In genomic region chr12:57192920-57193319, GRCh38 we compare ENCODE assay signal across 17 cellular contexts. TPM values are rescaled to one million over a fixed set of nuclear protein-coding genes. Genes with fewer than 3 reads are reported as not detected.
DNase-seq lines count a peak whose midpoint lies in the region; TF ChIP-seq lines count a peak whose summit lies in the region.
"Had no signal": no experiment of that assay in that cellular context is flagged by ENCODE, and none has a peak within 500 bp of the region (broad histone marks: within the 10 kb centered on the region; RNA-seq: fewer than 3 reads in every experiment).

No MANE protein-coding gene starts in this region.

- POLR2A ChIA-PET in RWPE1 (lab: Yijun Ruan, JAX; ENCODE audit: low non-redundant PET): no interaction called here

- no peaks in the 10 kb centered on the region for H3K27me3 ChIP-seq in osteoblast (ENCODE audit: insufficient read depth, low read length)
- H3K27me3 ChIP-seq: BLaER1 treated with 17β-estradiol and CSF1 and Interleukin-3, amounts not matched to agents 10 nM and 100 nM had no signal

- no peak overlapping the region for H3K4me3 ChIP-seq in fibroblast of mammary gland (ENCODE audit: control insufficient read depth, low read depth, low read length)
- H3K4me3 ChIP-seq in osteoblast (ENCODE audit: insufficient read depth, low read length): no peak overlapping the region
- H3K4me3 ChIP-seq: BLaER1 treated with 17β-estradiol and CSF1 and Interleukin-3, amounts not matched to agents 10 nM and 100 nM; GM23338 had no signal

- no peak overlapping the region for H3K27ac Mint-ChIP-seq in T-helper 2 cell treated with Interferon-gamma antibody and Interleukin-4, amounts not matched to agents 5 μg/mL and 100 μg/mL, for 36 hours
- H3K27ac Mint-ChIP-seq: B cell; CD8-positive, alpha-beta T cell; GM23338 had no signal

- peaks cover 98% of the 10 kb centered on the region for H3K36me3 ChIP-seq in osteoblast (ENCODE audit: insufficient read depth, low read length)

- H3K27ac ChIP-seq in RWPE1 (peak overlapping the region; percentile 9; the same call in 1 of the 2 replicates), osteoblast (ENCODE audit: low read depth, low read length) (no peak overlapping the region)
- H3K27ac ChIP-seq: BLaER1 treated with 17β-estradiol and CSF1 and Interleukin-3, amounts not matched to agents 10 nM and 100 nM had no signal

- H3K9me3 ChIP-seq in osteoblast (ENCODE audit: low read depth, low read length): no peaks in the 10 kb centered on the region
- H3K9me3 ChIP-seq: BLaER1 treated with 17β-estradiol and CSF1 and Interleukin-3, amounts not matched to agents 10 nM and 100 nM had no signal

- no peak overlapping the region for H2AFZ ChIP-seq in osteoblast (ENCODE audit: low read length)
- H2AFZ ChIP-seq: GM23338 had no signal

- H4K20me1 ChIP-seq in osteoblast (ENCODE audit: insufficient read depth, low read length): peaks cover 52% of the 10 kb centered on the region

- TF ChIP-seq CTCF in RWPE1 (conservative IDR thresholded peaks at IDR 0.05; ENCODE audit: low read depth) (no peak), fibroblast of mammary gland (conservative IDR thresholded peaks at IDR 0.05; ENCODE audit: control insufficient read depth, insufficient read depth, low read depth, low read length) (no peak), osteoblast (IDR thresholded peaks at IDR 0.05; ENCODE audit: extremely low read depth, low read depth, low read length) (no peak)

- CTCF ChIA-PET in RWPE1 (lab: Yijun Ruan, JAX): no interaction called here

- H3K27me3 Mint-ChIP-seq in T-helper 2 cell treated with Interferon-gamma antibody and Interleukin-4, amounts not matched to agents 5 μg/mL and 100 μg/mL, for 36 hours (ENCODE audit: low read depth): no peaks in the 10 kb centered on the region
- H3K27me3 Mint-ChIP-seq: B cell had no signal

- peak; percentile 27 for DNase-seq in Daoy (ENCODE audit: low read depth)
- no peak for DNase-seq in RWPE1 (ENCODE audit: low spot score)
- peak; percentile 68 for DNase-seq in fibroblast of mammary gland (ENCODE audit: low read depth)
- peak; percentile 94 for DNase-seq in osteoblast (ENCODE audit: insufficient read length, low spot score, missing footprints)
- no peak for DNase-seq in T-helper 2 cell
- no peak for DNase-seq in NCI-H128 (lab: John Stamatoyannopoulos, UW; ENCODE audit: unreplicated experiment)
- no peak for DNase-seq in T-helper 2 cell treated with Interferon-gamma antibody and Interleukin-4, amounts not matched to agents 5 μg/mL and 100 μg/mL, for 36 hours (ENCODE audit: low spot score)
- DNase-seq: CD8-positive, alpha-beta T cell; COR-L47; DMS 273 treated with DMSO at 0.1 percent for 48 hours; DMS53; DND-41; H7 had no signal

- no peak overlapping the region for H3K4me3 Mint-ChIP-seq in T-helper 2 cell treated with Interferon-gamma antibody and Interleukin-4, amounts not matched to agents 5 μg/mL and 100 μg/mL, for 36 hours
- H3K4me3 Mint-ChIP-seq: B cell; CD8-positive, alpha-beta T cell; GM23338 had no signal

- H3K79me2 ChIP-seq in osteoblast (ENCODE audit: insufficient read depth, low read length): peaks cover 37% of the 10 kb centered on the region

- H3K4me1 ChIP-seq in osteoblast (ENCODE audit: insufficient read depth, low read length): no peaks in the 10 kb centered on the region

- no peak overlapping the region for H3K4me2 ChIP-seq in osteoblast (ENCODE audit: insufficient read depth, low read length)
- H3K4me2 ChIP-seq: BLaER1 treated with 17β-estradiol and CSF1 and Interleukin-3, amounts not matched to agents 10 nM and 100 nM; GM23338 had no signal

- no peaks in the 10 kb centered on the region for H3K4me1 Mint-ChIP-seq in T-helper 2 cell treated with Interferon-gamma antibody and Interleukin-4, amounts not matched to agents 5 μg/mL and 100 μg/mL, for 36 hours (ENCODE audit: low read depth)
- H3K4me1 Mint-ChIP-seq: B cell, GM23338 had no signal

- H3K9me3 Mint-ChIP-seq in T-helper 2 cell treated with Interferon-gamma antibody and Interleukin-4, amounts not matched to agents 5 μg/mL and 100 μg/mL, for 36 hours: no peaks in the 10 kb centered on the region
- H3K9me3 Mint-ChIP-seq: CD8-positive, alpha-beta T cell; GM23338 had no signal

- H3K36me3 Mint-ChIP-seq in T-helper 2 cell treated with Interferon-gamma antibody and Interleukin-4, amounts not matched to agents 5 μg/mL and 100 μg/mL, for 36 hours (ENCODE audit: low read depth): no peaks in the 10 kb centered on the region

RNA-seq across cellular contexts. Expression of gene NXPH4, which starts 23.7 kb away (rescaled TPM):
- 0.33 and 1.7 TPM in 2 replicates for total RNA-seq in Daoy (2014; rRNA removed; shearing (Covaris generic))
- total RNA-seq in osteoblast: 0.88 and 1.1 TPM in 2 replicates

RNA-seq across cellular contexts. Expression of gene SHMT2, which starts 36.6 kb away (rescaled TPM):
- total RNA-seq in Daoy (2014; rRNA removed; shearing (Covaris generic)): 196 and 236 TPM in 2 replicates
- total RNA-seq in osteoblast: 384 and 408 TPM in 2 replicates

RNA-seq across cellular contexts. Expression of gene LRP1-AS, which starts 45.5 kb away (rescaled TPM):
- not detected in 2 replicates for total RNA-seq in Daoy (2014; rRNA removed; shearing (Covaris generic))
- not detected in 2 replicates for total RNA-seq in osteoblast
- total RNA-seq: A172; B cell; CD8-positive, alpha-beta T cell; GM23338; H7 had no signal

RNA-seq across cellular contexts. Expression of gene STAC3, which starts 58.1 kb away (rescaled TPM):
- total RNA-seq in Daoy (2014; rRNA removed; shearing (Covaris generic)): 0.69 TPM in 1 of 2 replicates, not detected in the other
- 0.36 and 0.59 TPM in 2 replicates for total RNA-seq in osteoblast

Comparison
In these comparisons a context has a peak if more than half of its experiments do, and no peak if none do; other contexts are left out.
1. DNase-seq: peak in Daoy (single experiment), fibroblast of mammary gland (single experiment) and osteoblast (single experiment); none in RWPE1 (single experiment), T-helper 2 cell (0 of 5), NCI-H128 (single experiment) and T-helper 2 cell treated with Interferon-gamma antibody and Interleukin-4, amounts not matched to agents 5 μg/mL and 100 μg/mL, for 36 hours (single experiment).